ENCODE assay signal across 1 cellular context in genomic region chr13:27925220-27925991, GRCh38.
TF ChIP-seq lines count a peak whose summit lies in the region.

No MANE protein-coding gene starts in this region.

TF ChIP-seq in H1, 55 proteins besides CTCF, POLR2A, EP300 and RAD21:
- no peak for TF ChIP-seq TCF12 (IDR thresholded peaks at IDR 0.05; ENCODE audit: low read depth, low read length)
- no peak for TF ChIP-seq HDAC2 (IDR thresholded peaks at IDR 0.05; ENCODE audit: borderline replicate concordance in 1 of 2, low read depth in 2 of 2, low read length in 2 of 2)
- TF ChIP-seq CBX5 (IDR thresholded peaks at IDR 0.05; ENCODE audit: low read depth, low read length): no peak
- TF ChIP-seq RNF2 (IDR thresholded peaks at IDR 0.05; ENCODE audit: borderline replicate concordance, low read depth, low read length, missing control alignments, poor library complexity, severe bottlenecking): peak; percentile 83
- TF ChIP-seq ATF3 (IDR thresholded peaks at IDR 0.05; ENCODE audit: insufficient read depth, low read depth, low read length): no peak
- no peak for TF ChIP-seq CEBPB (IDR thresholded peaks at IDR 0.05; ENCODE audit: low read depth, low read length)
